ENCODE assay signal across 32 cellular contexts in genomic region chr2:46722142-46722541, GRCh38.
"Had no signal": no experiment of that assay in that cellular context is flagged by ENCODE, and none has a peak within 500 bp of the region (broad histone marks: within the 10 kb centered on the region; RNA-seq: fewer than 3 reads in every experiment).

No MANE protein-coding gene starts in this region.

- H3K27ac Mint-ChIP-seq: activated naive CD4-positive, alpha-beta T cell treated with anti-CD3 and anti-CD28 coated beads for 36 hours; activated naive CD8-positive, alpha-beta T cell treated with anti-CD3 and anti-CD28 coated beads for 36 hours; activated T-helper 1 cell treated with anti-CD3 and anti-CD28 coated beads, Interleukin-12 subunit alpha, Interleukin-12 subunit beta, Interleukin-2, Interleukin-4 antibody, amounts not matched to agents 30 ng/mL and 10 ng/mL and 1 ng/mL, durations not matched to agents 14 hours and 24 hours and 36 hours; stimulated activated naive B cell treated with anti-CD40 and anti-IgM and Interleukin-4, amounts not matched to agents 10 μg/mL and 1 μg/mL and 100 μg/mL, for 72 hours; T-helper 1 cell treated with Interleukin-12 subunit alpha and Interleukin-12 subunit beta and Interleukin-4 antibody, amounts not matched to agents 30 μg/mL and 1 μg/mL, for 36 hours had no signal

- H3K27me3 Mint-ChIP-seq: activated naive CD8-positive, alpha-beta T cell treated with anti-CD3 and anti-CD28 coated beads for 36 hours; naive B cell; stimulated activated naive B cell treated with anti-CD40 and anti-IgM and Interleukin-4, amounts not matched to agents 10 μg/mL and 1 μg/mL and 100 μg/mL, for 72 hours had no signal

- H2AFZ ChIP-seq: parathyroid adenoma had no signal

- H3K36me3 ChIP-seq: adrenal gland, ascending aorta, brain microvascular endothelial cell, heart right ventricle, suprapubic skin, tibial artery, WERI-Rb-1 had no signal

- H3K27me3 ChIP-seq: adrenal gland, ascending aorta, brain microvascular endothelial cell, heart right ventricle, suprapubic skin, tibial artery had no signal

- H3K27ac ChIP-seq: adrenal gland, ascending aorta, brain microvascular endothelial cell, heart right ventricle, parathyroid adenoma, suprapubic skin, tibial artery, WERI-Rb-1 had no signal

- H3K4me3 ChIP-seq: adrenal gland, ascending aorta, heart right ventricle, suprapubic skin, tibial artery had no signal

- H3K9ac ChIP-seq: parathyroid adenoma had no signal

- H3K9me3 Mint-ChIP-seq: T-helper 1 cell treated with Interleukin-12 subunit alpha and Interleukin-12 subunit beta and Interleukin-4 antibody, amounts not matched to agents 30 μg/mL and 1 μg/mL, for 36 hours had no signal

- H3K9me3 ChIP-seq: adrenal gland, ascending aorta, suprapubic skin, tibial artery had no signal

- FAIRE-seq: endothelial cell of umbilical vein had no signal

- DNase-seq: activated CD4-positive, alpha-beta T cell treated with anti-CD3 and anti-CD28 coated beads for 48 hours; activated CD4-positive, alpha-beta T cell treated with anti-CD3 and anti-CD28 coated beads, Interleukin-2, amount 50 U/mL, for 48 hours; activated CD8-positive, alpha-beta memory T cell treated with anti-CD3 and anti-CD28 coated beads for 24 hours; activated CD8-positive, alpha-beta memory T cell treated with anti-CD3 and anti-CD28 coated beads, Interleukin-2, amount 50 U/mL, for 4 hours; activated effector memory CD4-positive, alpha-beta T cell treated with anti-CD3 and anti-CD28 coated beads, Interleukin-2, amount 50 U/mL, for 16 hours; activated naive CD4-positive, alpha-beta T cell treated with anti-CD3 and anti-CD28 coated beads for 36 hours; activated naive CD8-positive, alpha-beta T cell treated with anti-CD3 and anti-CD28 coated beads for 36 hours; activated T-cell treated with anti-CD3 and anti-CD28 coated beads, Interleukin-2, amount 50 U/mL, for 1 hour; adrenal gland; brain microvascular endothelial cell; caudate nucleus; foreskin fibroblast; heart right ventricle; naive B cell; nucleus accumbens; right cardiac atrium; stimulated activated CD4-positive, alpha-beta T cell treated with anti-CD3 and anti-CD28 coated beads, Interleukin-15, amount 100 ng/mL, for 24 hours; stimulated activated CD4-positive, alpha-beta T cell treated with anti-CD3 and anti-CD28 coated beads, Interleukin-2, amount 100 ng/mL, for 24 hours; stimulated activated naive B cell treated with anti-CD40 and anti-IgM and Interleukin-4, amounts not matched to agents 10 μg/mL and 1 μg/mL and 100 μg/mL, for 72 hours; T-helper 9 cell; tibial artery; WERI-Rb-1 had no signal

- H3K4me3 Mint-ChIP-seq: activated naive CD4-positive, alpha-beta T cell treated with anti-CD3 and anti-CD28 coated beads for 36 hours; activated naive CD8-positive, alpha-beta T cell treated with anti-CD3 and anti-CD28 coated beads for 36 hours; activated T-helper 1 cell treated with anti-CD3 and anti-CD28 coated beads, Interleukin-12 subunit alpha, Interleukin-12 subunit beta, Interleukin-2, Interleukin-4 antibody, amounts not matched to agents 30 ng/mL and 10 ng/mL and 1 ng/mL, durations not matched to agents 14 hours and 24 hours and 36 hours; mesothelial cell of epicardium; neural crest cell; stimulated activated naive B cell treated with anti-CD40 and anti-IgM and Interleukin-4, amounts not matched to agents 10 μg/mL and 1 μg/mL and 100 μg/mL, for 72 hours; T-helper 1 cell treated with Interleukin-12 subunit alpha and Interleukin-12 subunit beta and Interleukin-4 antibody, amounts not matched to agents 30 μg/mL and 1 μg/mL, for 36 hours had no signal

- ATAC-seq: activated CD4-positive, CD25-positive, alpha-beta regulatory T cell treated with anti-CD3 and anti-CD28 coated beads, Interleukin-2, amount 50 U/mL, for 24 hours; esophagus mucosa; heart right ventricle; right cardiac atrium; stimulated activated naive B cell treated with anti-CD40 and anti-IgM and Interleukin-4, amounts not matched to agents 10 μg/mL and 1 μg/mL and 100 μg/mL, for 72 hours had no signal
